Comparison of ENCODE assay signal across 15 cellular contexts in the genomic region with DNA sequence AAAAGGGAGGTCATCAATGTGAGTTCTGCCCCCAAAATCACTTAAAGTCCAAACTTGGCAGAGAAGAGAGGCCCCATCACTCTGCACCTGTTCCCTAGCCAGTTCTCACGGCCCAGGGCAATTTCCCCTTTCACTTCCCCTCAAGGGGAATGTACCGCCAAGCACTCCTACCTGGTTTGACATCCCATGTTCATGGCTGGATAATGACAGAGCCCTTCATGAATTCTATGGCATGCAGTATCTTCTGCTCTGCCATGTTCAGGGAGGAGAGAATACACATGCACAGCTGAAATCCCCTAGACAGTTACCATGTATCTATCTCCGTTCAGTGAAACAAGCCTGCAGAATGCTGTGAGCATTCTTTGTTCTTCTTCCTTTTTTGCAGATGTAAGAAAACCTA.
DNase-seq lines count a peak whose midpoint lies in the region; ATAC-seq and TF ChIP-seq lines count a peak whose summit lies in the region.
"Had no signal": no experiment of that assay in that cellular context is flagged by ENCODE, and none has a peak within 500 bp of the region (broad histone marks: within the 10 kb centered on the region; RNA-seq: fewer than 3 reads in every experiment).

No MANE protein-coding gene starts in this region.

- H3K27ac Mint-ChIP-seq in naive B cell (peak overlapping the region; percentile 81 to 98 (median 96)), endodermal cell (no peak overlapping the region)

- H3K27me3 ChIP-seq in endodermal cell (ENCODE audit: control insufficient read depth, insufficient read depth, low read length, poor library complexity, severe bottlenecking), result no peaks in the 10 kb centered on the region
- H3K27me3 ChIP-seq: breast epithelium, tibial artery had no signal

- H3K9me3 ChIP-seq in endodermal cell (ENCODE audit: control insufficient read depth, low read length), result no peaks in the 10 kb centered on the region
- H3K9me3 ChIP-seq: breast epithelium, tibial artery had no signal

- no peaks in the 10 kb centered on the region for H3K36me3 ChIP-seq in endodermal cell (ENCODE audit: control insufficient read depth, insufficient read depth, low read length)
- H3K36me3 ChIP-seq: breast epithelium, tibial artery had no signal

- ATAC-seq in GM19324 (IDR thresholded peaks at IDR 0.05; ENCODE audit: low FRiP score, unreplicated experiment) (peak; percentile 42), HG02571 (IDR thresholded peaks at IDR 0.05; ENCODE audit: unreplicated experiment) (peak; percentile 34), HG03457 (IDR thresholded peaks at IDR 0.05; ENCODE audit: unreplicated experiment) (peak; percentile 33), naive B cell (ENCODE audit: low read depth in 2 of 2) (peak; percentile 65)

- no peak for TF ChIP-seq CTCF in endodermal cell (conservative IDR thresholded peaks at IDR 0.05)

- WGBS in endodermal cell (ENCODE audit: insufficient coverage in 1 of 2, insufficient read length in 1 of 2), 2 experiments, result 93 to 94% methylated on average over 3 of the region's 3 CpGs

- H3K27me3 Mint-ChIP-seq in naive B cell, result no peaks in the 10 kb centered on the region
- no peaks in the 10 kb centered on the region for H3K27me3 Mint-ChIP-seq in endodermal cell (ENCODE audit: insufficient read depth)

- H3K4me1 ChIP-seq in endodermal cell (ENCODE audit: control insufficient read depth, insufficient read depth, low read length), result no peaks in the 10 kb centered on the region
- H3K4me1 ChIP-seq: breast epithelium had no signal

- no peak overlapping the region for H3K4me3 ChIP-seq in endodermal cell (ENCODE audit: low read length)
- H3K4me3 ChIP-seq: breast epithelium, tibial artery had no signal

- H3K4me1 Mint-ChIP-seq in naive B cell (peaks cover 57 to 85% (median 63%) of the 10 kb centered on the region in 3 donors), endodermal cell (peaks cover 9% of the 10 kb centered on the region)

- no peak overlapping the region for H3K9ac ChIP-seq in endodermal cell (ENCODE audit: extremely low read depth, low read length, poor library complexity, severe bottlenecking)

- H3K36me3 Mint-ChIP-seq in naive B cell, result no peaks in the 10 kb centered on the region
- no peaks in the 10 kb centered on the region for H3K36me3 Mint-ChIP-seq in endodermal cell (ENCODE audit: low read depth)

- H3K4me3 Mint-ChIP-seq in naive B cell (peak overlapping the region; percentile 67 to 86 (median 80)), endodermal cell (no peak overlapping the region)

- H3K27ac ChIP-seq in endodermal cell (ENCODE audit: low read depth, low read length), result no peak overlapping the region
- H3K27ac ChIP-seq: breast epithelium, epithelial cell of prostate, tibial artery had no signal

- peak; percentile 70 for DNase-seq in naive B cell
- no peak for DNase-seq in OCI-M2 (lab: John Stamatoyannopoulos, UW; ENCODE audit: unreplicated experiment)
- DNase-seq in AML-193 (lab: John Stamatoyannopoulos, UW), result no peak
- DNase-seq in stimulated activated CD4-positive, alpha-beta T cell treated with anti-CD3 and anti-CD28 coated beads, Interleukin-2, amount 100 ng/mL, for 24 hours, result no peak
- DNase-seq in endodermal cell, result no peak
- DNase-seq: DND-41, mesendoderm, NCI-H2081 treated with DMSO at 0.1 percent for 48 hours, retina, tibial artery had no signal

- H3K9me3 Mint-ChIP-seq in naive B cell, result peaks cover 0 to 2% (median 0%) of the 10 kb centered on the region in 7 donors
- H3K9me3 Mint-ChIP-seq in endodermal cell, result no peaks in the 10 kb centered on the region
